ENCODE assay signal across 32 cellular contexts in the genomic region with DNA sequence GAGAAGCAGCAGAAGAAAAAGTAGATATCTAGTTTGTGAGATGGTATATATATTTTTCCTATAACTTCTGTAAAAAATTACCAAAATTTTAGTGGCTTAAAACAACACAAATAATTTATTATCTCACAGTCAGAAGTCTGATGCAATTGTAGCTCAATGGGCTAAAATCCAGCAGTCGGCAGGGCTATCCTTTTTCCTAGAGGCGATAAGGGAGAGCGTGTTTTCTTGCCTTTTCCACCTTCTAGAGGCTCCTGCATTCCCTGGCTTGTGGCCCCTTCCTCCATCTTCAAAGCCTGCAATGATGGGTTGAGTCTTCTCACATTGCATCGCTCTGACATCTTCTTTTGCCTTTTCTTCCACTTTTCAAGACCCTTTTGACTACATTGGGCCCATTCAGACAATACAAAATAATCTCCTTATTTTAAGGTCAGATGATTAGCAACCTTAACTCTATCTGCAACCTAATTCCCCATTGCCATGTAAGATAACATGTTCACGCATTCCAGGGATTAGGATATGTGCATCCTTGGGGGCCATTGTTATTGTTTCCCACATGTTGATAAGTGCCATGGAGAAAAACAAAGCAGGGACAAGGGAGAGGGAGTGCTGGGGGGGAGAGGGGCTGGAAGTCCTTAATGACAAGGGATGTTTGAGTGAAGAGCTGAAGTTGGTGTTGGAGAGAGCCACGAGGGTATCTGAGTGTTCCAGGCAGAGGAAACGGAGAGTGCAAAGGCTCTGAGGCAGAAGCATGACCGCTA.
"Had no signal": no experiment of that assay in that cellular context is flagged by ENCODE, and none has a peak within 500 bp of the region (broad histone marks: within the 10 kb centered on the region; RNA-seq: fewer than 3 reads in every experiment).

No MANE protein-coding gene starts in this region.

- H3K27me3 Mint-ChIP-seq: activated naive CD8-positive, alpha-beta T cell treated with anti-CD3 and anti-CD28 coated beads for 36 hours; naive thymus-derived CD4-positive, alpha-beta T cell; stimulated activated naive B cell treated with anti-CD40 and anti-IgM and Interleukin-4, amounts not matched to agents 10 μg/mL and 1 μg/mL and 100 μg/mL, for 72 hours had no signal

- ATAC-seq: gastrocnemius medialis; naive thymus-derived CD4-positive, alpha-beta T cell; psoas muscle; stimulated activated naive B cell treated with anti-CD40 and anti-IgM and Interleukin-4, amounts not matched to agents 10 μg/mL and 1 μg/mL and 100 μg/mL, for 72 hours had no signal

- H3K9me3 ChIP-seq: gastrocnemius medialis, psoas muscle, sigmoid colon, suprapubic skin, tibial artery had no signal

- H3K4me3 Mint-ChIP-seq: activated naive CD4-positive, alpha-beta T cell treated with anti-CD3 and anti-CD28 coated beads for 36 hours; activated naive CD8-positive, alpha-beta T cell treated with anti-CD3 and anti-CD28 coated beads for 36 hours; activated T-helper 1 cell treated with anti-CD3 and anti-CD28 coated beads, Interleukin-12 subunit alpha, Interleukin-12 subunit beta, Interleukin-2, Interleukin-4 antibody, amounts not matched to agents 30 ng/mL and 10 ng/mL and 1 ng/mL, durations not matched to agents 14 hours and 24 hours and 36 hours; naive thymus-derived CD4-positive, alpha-beta T cell; neural crest cell; stimulated activated naive B cell treated with anti-CD40 and anti-IgM and Interleukin-4, amounts not matched to agents 10 μg/mL and 1 μg/mL and 100 μg/mL, for 72 hours; T-helper 1 cell treated with Interleukin-12 subunit alpha and Interleukin-12 subunit beta and Interleukin-4 antibody, amounts not matched to agents 30 μg/mL and 1 μg/mL, for 36 hours had no signal

- DNase-seq: activated CD4-positive, alpha-beta T cell treated with anti-CD3 and anti-CD28 coated beads for 4 hours; activated CD4-positive, alpha-beta T cell treated with anti-CD3 and anti-CD28 coated beads, Interleukin-2, amount 50 U/mL, for 4 hours; activated CD8-positive, alpha-beta memory T cell treated with anti-CD3 and anti-CD28 coated beads for 24 hours; activated effector memory CD4-positive, alpha-beta T cell treated with anti-CD3 and anti-CD28 coated beads, Interleukin-2, amount 50 U/mL, for 16 hours; activated naive CD4-positive, alpha-beta T cell treated with anti-CD3 and anti-CD28 coated beads for 36 hours; activated naive CD8-positive, alpha-beta T cell treated with anti-CD3 and anti-CD28 coated beads for 36 hours; activated T-cell treated with anti-CD3 and anti-CD28 coated beads, Interleukin-2, amount 50 U/mL, for 1 hour; amniotic stem cell; brain microvascular endothelial cell; caudate nucleus; effector CD4-positive, alpha-beta T cell; erythroblast; gastrocnemius medialis; glutamatergic neuron; left cardiac atrium; mammary epithelial cell; midbrain; naive thymus-derived CD4-positive, alpha-beta T cell; occipital lobe; psoas muscle; sigmoid colon; stimulated activated CD4-positive, alpha-beta T cell treated with anti-CD3 and anti-CD28 coated beads, Interleukin-4, amount 100 ng/mL, for 4 hours; stimulated activated CD8-positive, alpha-beta memory T cell treated with anti-CD3 and anti-CD28 coated beads, Interleukin-4, amount 100 ng/mL, for 48 hours; stimulated activated naive B cell treated with anti-CD40 and anti-IgM and Interleukin-4, amounts not matched to agents 10 μg/mL and 1 μg/mL and 100 μg/mL, for 72 hours; T-helper 9 cell; tibial artery had no signal

- H3K36me3 Mint-ChIP-seq: activated naive CD8-positive, alpha-beta T cell treated with anti-CD3 and anti-CD28 coated beads for 36 hours had no signal

- H3K27ac Mint-ChIP-seq: activated naive CD4-positive, alpha-beta T cell treated with anti-CD3 and anti-CD28 coated beads for 36 hours; activated naive CD8-positive, alpha-beta T cell treated with anti-CD3 and anti-CD28 coated beads for 36 hours; activated T-helper 1 cell treated with anti-CD3 and anti-CD28 coated beads, Interleukin-12 subunit alpha, Interleukin-12 subunit beta, Interleukin-2, Interleukin-4 antibody, amounts not matched to agents 30 ng/mL and 10 ng/mL and 1 ng/mL, durations not matched to agents 14 hours and 24 hours and 36 hours; stimulated activated naive B cell treated with anti-CD40 and anti-IgM and Interleukin-4, amounts not matched to agents 10 μg/mL and 1 μg/mL and 100 μg/mL, for 72 hours; T-helper 1 cell treated with Interleukin-12 subunit alpha and Interleukin-12 subunit beta and Interleukin-4 antibody, amounts not matched to agents 30 μg/mL and 1 μg/mL, for 36 hours had no signal

- H3K36me3 ChIP-seq: brain microvascular endothelial cell, gastrocnemius medialis, sigmoid colon, suprapubic skin, tibial artery had no signal

- H3K9me3 Mint-ChIP-seq: activated naive CD4-positive, alpha-beta T cell treated with anti-CD3 and anti-CD28 coated beads for 36 hours; activated naive CD8-positive, alpha-beta T cell treated with anti-CD3 and anti-CD28 coated beads for 36 hours; neural crest cell; stimulated activated naive B cell treated with anti-CD40 and anti-IgM and Interleukin-4, amounts not matched to agents 10 μg/mL and 1 μg/mL and 100 μg/mL, for 72 hours; T-helper 1 cell treated with Interleukin-12 subunit alpha and Interleukin-12 subunit beta and Interleukin-4 antibody, amounts not matched to agents 30 μg/mL and 1 μg/mL, for 36 hours had no signal

- H3K27ac ChIP-seq: brain microvascular endothelial cell, gastrocnemius medialis, parathyroid adenoma, psoas muscle, sigmoid colon, suprapubic skin, tibial artery, VCaP had no signal

- H2AFZ ChIP-seq: parathyroid adenoma had no signal

- H3K4me1 ChIP-seq: gastrocnemius medialis, parathyroid adenoma, psoas muscle had no signal

- H3K27me3 ChIP-seq: brain microvascular endothelial cell, gastrocnemius medialis, sigmoid colon, suprapubic skin, tibial artery had no signal

- H3K4me3 ChIP-seq: gastrocnemius medialis, psoas muscle, sigmoid colon, suprapubic skin, tibial artery had no signal

- H3K9ac ChIP-seq: parathyroid adenoma had no signal
